2 cellular contexts compared by ENCODE assay signal in the genomic region with DNA sequence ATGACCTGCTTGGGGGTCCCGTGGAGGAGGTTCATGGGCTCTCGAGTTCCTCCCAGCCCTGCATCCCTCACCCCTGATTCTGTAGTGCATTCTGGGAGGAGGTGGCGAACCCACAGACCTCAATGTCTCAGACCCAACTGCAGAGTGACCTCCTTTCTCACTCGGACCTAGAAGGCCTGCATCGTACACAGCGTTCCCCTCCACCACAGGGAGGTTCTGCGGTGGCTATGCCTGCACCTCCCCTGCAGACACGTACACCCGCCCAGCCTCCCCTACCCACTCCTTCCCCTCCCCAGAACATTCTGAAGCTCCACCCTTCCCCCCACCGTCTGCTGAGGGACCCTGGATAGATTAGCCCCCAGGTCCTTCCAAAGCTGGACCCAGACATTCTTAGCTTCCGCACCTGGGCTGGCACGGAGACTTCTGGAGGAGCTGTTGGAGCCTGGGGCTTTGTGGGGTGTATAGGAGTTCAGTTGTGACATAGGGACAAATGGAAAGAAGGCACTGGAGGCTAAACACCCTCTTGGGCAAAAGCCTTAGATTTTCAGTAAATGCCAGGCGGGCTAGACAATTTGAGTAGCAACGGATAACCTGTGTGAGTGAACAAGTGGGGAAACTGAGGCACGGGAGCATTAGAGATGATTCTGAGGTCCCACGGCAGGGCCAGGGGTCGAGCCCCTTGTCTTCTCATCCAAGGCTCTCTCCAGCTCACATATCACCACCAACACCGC.
TF ChIP-seq lines count a peak whose summit lies in the region.

No MANE protein-coding gene starts in this region.

TF ChIP-seq in IMR-90, 13 proteins besides CTCF, POLR2A, EP300 and RAD21:
- TF ChIP-seq RCOR1 (IDR thresholded peaks at IDR 0.05; ENCODE audit: insufficient replicate concordance, low read length) (no peak), MAZ (IDR thresholded peaks at IDR 0.05; ENCODE audit: borderline replicate concordance, low read depth, low read length) (no peak), MXI1 (IDR thresholded peaks at IDR 0.05; ENCODE audit: borderline replicate concordance, low read depth, low read length) (no peak), CEBPB (IDR thresholded peaks at IDR 0.05; ENCODE audit: low read depth, low read length) (no peak), SMC3 (IDR thresholded peaks at IDR 0.05; ENCODE audit: low read depth, low read length) (no peak), BHLHE40 (IDR thresholded peaks at IDR 0.05; ENCODE audit: low read depth, low read length) (no peak), FOS (IDR thresholded peaks at IDR 0.05; ENCODE audit: low read depth, low read length) (no peak), RFX5 (IDR thresholded peaks at IDR 0.05; ENCODE audit: low read depth, low read length) (no peak), NFE2L2 (IDR thresholded peaks at IDR 0.05; ENCODE audit: low read depth, low read length) (no peak), MAFK (IDR thresholded peaks at IDR 0.05; ENCODE audit: low read depth, low read length) (no peak), CHD1 (IDR thresholded peaks at IDR 0.05; ENCODE audit: low read depth, low read length) (no peak)
- TF ChIP-seq, protein P1, sequence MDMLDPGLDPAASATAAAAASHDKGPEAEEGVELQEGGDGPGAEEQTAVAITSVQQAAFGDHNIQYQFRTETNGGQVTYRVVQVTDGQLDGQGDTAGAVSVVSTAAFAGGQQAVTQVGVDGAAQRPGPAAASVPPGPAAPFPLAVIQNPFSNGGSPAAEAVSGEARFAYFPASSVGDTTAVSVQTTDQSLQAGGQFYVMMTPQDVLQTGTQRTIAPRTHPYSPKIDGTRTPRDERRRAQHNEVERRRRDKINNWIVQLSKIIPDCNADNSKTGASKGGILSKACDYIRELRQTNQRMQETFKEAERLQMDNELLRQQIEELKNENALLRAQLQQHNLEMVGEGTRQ (IDR thresholded peaks at IDR 0.05; ENCODE audit: low read depth, low read length) = no peak
- TF ChIP-seq, protein P2, sequence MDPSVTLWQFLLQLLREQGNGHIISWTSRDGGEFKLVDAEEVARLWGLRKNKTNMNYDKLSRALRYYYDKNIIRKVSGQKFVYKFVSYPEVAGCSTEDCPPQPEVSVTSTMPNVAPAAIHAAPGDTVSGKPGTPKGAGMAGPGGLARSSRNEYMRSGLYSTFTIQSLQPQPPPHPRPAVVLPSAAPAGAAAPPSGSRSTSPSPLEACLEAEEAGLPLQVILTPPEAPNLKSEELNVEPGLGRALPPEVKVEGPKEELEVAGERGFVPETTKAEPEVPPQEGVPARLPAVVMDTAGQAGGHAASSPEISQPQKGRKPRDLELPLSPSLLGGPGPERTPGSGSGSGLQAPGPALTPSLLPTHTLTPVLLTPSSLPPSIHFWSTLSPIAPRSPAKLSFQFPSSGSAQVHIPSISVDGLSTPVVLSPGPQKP (IDR thresholded peaks at IDR 0.05; ENCODE audit: borderline replicate concordance, low read depth, low read length) = no peak
TF ChIP-seq in IMR-90: peak in this region for 0.

TF ChIP-seq in GM12878, 131 proteins besides CTCF, POLR2A, EP300 and RAD21:
- TF ChIP-seq, protein P3, sequence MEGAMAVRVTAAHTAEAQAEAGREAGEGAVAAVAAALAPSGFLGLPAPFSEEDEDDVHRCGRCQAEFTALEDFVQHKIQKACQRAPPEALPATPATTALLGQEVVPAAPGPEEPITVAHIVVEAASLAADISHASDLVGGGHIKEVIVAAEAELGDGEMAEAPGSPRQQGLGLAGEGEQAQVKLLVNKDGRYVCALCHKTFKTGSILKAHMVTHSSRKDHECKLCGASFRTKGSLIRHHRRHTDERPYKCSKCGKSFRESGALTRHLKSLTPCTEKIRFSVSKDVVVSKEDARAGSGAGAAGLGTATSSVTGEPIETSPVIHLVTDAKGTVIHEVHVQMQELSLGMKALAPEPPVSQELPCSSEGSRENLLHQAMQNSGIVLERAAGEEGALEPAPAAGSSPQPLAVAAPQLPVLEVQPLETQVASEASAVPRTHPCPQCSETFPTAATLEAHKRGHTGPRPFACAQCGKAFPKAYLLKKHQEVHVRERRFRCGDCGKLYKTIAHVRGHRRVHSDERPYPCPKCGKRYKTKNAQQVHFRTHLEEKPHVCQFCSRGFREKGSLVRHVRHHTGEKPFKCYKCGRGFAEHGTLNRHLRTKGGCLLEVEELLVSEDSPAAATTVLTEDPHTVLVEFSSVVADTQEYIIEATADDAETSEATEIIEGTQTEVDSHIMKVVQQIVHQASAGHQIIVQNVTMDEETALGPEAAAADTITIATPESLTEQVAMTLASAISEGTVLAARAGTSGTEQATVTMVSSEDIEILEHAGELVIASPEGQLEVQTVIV (IDR thresholded peaks at IDR 0.05; ENCODE audit: borderline replicate concordance, partially characterized antibody) = no peak
- TF ChIP-seq, protein P4, sequence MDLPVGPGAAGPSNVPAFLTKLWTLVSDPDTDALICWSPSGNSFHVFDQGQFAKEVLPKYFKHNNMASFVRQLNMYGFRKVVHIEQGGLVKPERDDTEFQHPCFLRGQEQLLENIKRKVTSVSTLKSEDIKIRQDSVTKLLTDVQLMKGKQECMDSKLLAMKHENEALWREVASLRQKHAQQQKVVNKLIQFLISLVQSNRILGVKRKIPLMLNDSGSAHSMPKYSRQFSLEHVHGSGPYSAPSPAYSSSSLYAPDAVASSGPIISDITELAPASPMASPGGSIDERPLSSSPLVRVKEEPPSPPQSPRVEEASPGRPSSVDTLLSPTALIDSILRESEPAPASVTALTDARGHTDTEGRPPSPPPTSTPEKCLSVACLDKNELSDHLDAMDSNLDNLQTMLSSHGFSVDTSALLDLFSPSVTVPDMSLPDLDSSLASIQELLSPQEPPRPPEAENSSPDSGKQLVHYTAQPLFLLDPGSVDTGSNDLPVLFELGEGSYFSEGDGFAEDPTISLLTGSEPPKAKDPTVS (IDR thresholded peaks at IDR 0.05; ENCODE audit: low read depth, low read length) = no peak
- TF ChIP-seq NRF1 (conservative IDR thresholded peaks at IDR 0.05; ENCODE audit: low read depth, low read length) (no peak), RELA (IDR thresholded peaks at IDR 0.05; ENCODE audit: borderline replicate concordance, partially characterized antibody) (no peak), JUNB (IDR thresholded peaks at IDR 0.05) (no peak), SPI1 (IDR thresholded peaks at IDR 0.05; ENCODE audit: borderline replicate concordance, insufficient read depth, low read depth, low read length) (no peak), RUNX3 (IDR thresholded peaks at IDR 0.05; ENCODE audit: low read length) (no peak), HDGF (IDR thresholded peaks at IDR 0.05) (no peak), NFYA (IDR thresholded peaks at IDR 0.05; ENCODE audit: borderline replicate concordance, low read depth, low read length) (no peak), MTA2 (IDR thresholded peaks at IDR 0.05; ENCODE audit: low read depth) (no peak), PAX5 (IDR thresholded peaks at IDR 0.05; ENCODE audit: borderline replicate concordance, low read depth, low read length) (no peak), HDAC2 (IDR thresholded peaks at IDR 0.05) (no peak), FOS (IDR thresholded peaks at IDR 0.05; ENCODE audit: borderline replicate concordance, extremely low read depth, insufficient read length) (no peak), POLR2AphosphoS2 (IDR thresholded peaks at IDR 0.05; ENCODE audit: low read depth, low read length) (no peak), TCF12 (IDR thresholded peaks at IDR 0.05; ENCODE audit: low read depth, low read length) (no peak)
- TF ChIP-seq, protein P5, sequence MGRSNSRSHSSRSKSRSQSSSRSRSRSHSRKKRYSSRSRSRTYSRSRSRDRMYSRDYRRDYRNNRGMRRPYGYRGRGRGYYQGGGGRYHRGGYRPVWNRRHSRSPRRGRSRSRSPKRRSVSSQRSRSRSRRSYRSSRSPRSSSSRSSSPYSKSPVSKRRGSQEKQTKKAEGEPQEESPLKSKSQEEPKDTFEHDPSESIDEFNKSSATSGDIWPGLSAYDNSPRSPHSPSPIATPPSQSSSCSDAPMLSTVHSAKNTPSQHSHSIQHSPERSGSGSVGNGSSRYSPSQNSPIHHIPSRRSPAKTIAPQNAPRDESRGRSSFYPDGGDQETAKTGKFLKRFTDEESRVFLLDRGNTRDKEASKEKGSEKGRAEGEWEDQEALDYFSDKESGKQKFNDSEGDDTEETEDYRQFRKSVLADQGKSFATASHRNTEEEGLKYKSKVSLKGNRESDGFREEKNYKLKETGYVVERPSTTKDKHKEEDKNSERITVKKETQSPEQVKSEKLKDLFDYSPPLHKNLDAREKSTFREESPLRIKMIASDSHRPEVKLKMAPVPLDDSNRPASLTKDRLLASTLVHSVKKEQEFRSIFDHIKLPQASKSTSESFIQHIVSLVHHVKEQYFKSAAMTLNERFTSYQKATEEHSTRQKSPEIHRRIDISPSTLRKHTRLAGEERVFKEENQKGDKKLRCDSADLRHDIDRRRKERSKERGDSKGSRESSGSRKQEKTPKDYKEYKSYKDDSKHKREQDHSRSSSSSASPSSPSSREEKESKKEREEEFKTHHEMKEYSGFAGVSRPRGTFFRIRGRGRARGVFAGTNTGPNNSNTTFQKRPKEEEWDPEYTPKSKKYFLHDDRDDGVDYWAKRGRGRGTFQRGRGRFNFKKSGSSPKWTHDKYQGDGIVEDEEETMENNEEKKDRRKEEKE (IDR thresholded peaks at IDR 0.05) = no peak
- TF ChIP-seq, protein P6, sequence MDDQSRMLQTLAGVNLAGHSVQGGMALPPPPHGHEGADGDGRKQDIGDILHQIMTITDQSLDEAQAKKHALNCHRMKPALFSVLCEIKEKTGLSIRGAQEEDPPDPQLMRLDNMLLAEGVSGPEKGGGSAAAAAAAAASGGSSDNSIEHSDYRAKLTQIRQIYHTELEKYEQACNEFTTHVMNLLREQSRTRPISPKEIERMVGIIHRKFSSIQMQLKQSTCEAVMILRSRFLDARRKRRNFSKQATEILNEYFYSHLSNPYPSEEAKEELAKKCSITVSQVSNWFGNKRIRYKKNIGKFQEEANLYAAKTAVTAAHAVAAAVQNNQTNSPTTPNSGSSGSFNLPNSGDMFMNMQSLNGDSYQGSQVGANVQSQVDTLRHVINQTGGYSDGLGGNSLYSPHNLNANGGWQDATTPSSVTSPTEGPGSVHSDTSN (IDR thresholded peaks at IDR 0.05; ENCODE audit: insufficient replicate concordance, low read depth, low read length) = no peak
- TF ChIP-seq, protein P7, sequence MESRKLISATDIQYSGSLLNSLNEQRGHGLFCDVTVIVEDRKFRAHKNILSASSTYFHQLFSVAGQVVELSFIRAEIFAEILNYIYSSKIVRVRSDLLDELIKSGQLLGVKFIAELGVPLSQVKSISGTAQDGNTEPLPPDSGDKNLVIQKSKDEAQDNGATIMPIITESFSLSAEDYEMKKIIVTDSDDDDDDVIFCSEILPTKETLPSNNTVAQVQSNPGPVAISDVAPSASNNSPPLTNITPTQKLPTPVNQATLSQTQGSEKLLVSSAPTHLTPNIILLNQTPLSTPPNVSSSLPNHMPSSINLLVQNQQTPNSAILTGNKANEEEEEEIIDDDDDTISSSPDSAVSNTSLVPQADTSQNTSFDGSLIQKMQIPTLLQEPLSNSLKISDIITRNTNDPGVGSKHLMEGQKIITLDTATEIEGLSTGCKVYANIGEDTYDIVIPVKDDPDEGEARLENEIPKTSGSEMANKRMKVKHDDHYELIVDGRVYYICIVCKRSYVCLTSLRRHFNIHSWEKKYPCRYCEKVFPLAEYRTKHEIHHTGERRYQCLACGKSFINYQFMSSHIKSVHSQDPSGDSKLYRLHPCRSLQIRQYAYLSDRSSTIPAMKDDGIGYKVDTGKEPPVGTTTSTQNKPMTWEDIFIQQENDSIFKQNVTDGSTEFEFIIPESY (IDR thresholded peaks at IDR 0.05) = no peak
- TF ChIP-seq, protein P8, sequence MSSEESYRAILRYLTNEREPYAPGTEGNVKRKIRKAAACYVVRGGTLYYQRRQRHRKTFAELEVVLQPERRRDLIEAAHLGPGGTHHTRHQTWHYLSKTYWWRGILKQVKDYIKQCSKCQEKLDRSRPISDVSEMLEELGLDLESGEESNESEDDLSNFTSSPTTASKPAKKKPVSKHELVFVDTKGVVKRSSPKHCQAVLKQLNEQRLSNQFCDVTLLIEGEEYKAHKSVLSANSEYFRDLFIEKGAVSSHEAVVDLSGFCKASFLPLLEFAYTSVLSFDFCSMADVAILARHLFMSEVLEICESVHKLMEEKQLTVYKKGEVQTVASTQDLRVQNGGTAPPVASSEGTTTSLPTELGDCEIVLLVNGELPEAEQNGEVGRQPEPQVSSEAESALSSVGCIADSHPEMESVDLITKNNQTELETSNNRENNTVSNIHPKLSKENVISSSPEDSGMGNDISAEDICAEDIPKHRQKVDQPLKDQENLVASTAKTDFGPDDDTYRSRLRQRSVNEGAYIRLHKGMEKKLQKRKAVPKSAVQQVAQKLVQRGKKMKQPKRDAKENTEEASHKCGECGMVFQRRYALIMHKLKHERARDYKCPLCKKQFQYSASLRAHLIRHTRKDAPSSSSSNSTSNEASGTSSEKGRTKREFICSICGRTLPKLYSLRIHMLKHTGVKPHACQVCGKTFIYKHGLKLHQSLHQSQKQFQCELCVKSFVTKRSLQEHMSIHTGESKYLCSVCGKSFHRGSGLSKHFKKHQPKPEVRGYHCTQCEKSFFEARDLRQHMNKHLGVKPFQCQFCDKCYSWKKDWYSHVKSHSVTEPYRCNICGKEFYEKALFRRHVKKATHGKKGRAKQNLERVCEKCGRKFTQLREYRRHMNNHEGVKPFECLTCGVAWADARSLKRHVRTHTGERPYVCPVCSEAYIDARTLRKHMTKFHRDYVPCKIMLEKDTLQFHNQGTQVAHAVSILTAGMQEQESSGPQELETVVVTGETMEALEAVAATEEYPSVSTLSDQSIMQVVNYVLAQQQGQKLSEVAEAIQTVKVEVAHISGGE (CRISPR knock-in tag; IDR thresholded peaks at IDR 0.05) = no peak
